ENCODE assay signal across 26 cellular contexts in genomic region chr9:127241354-127241753, GRCh38.
"Had no signal": no experiment of that assay in that cellular context is flagged by ENCODE, and none has a peak within 500 bp of the region (broad histone marks: within the 10 kb centered on the region; RNA-seq: fewer than 3 reads in every experiment).

No MANE protein-coding gene starts in this region.

- H3K27ac Mint-ChIP-seq: activated CD8-positive, alpha-beta T cell treated with anti-CD3 and anti-CD28 coated beads for 36 hours; activated T-helper 17 cell treated with anti-CD3 and anti-CD28 coated beads, Interleukin-2, amount 50 U/mL, for 72 hours; mesothelial cell of epicardium; naive thymus-derived CD4-positive, alpha-beta T cell; T-helper 17 cell had no signal

- H3K27me3 ChIP-seq: brain microvascular endothelial cell, heart right ventricle, suprapubic skin, tibial nerve had no signal

- H3K4me1 Mint-ChIP-seq: activated T-helper 17 cell treated with anti-CD3 and anti-CD28 coated beads, Interleukin-2, amount 50 U/mL, for 72 hours had no signal

- H3K27ac ChIP-seq: brain microvascular endothelial cell, heart right ventricle, suprapubic skin, tibial nerve had no signal

- H3K4me3 Mint-ChIP-seq: activated CD8-positive, alpha-beta T cell treated with anti-CD3 and anti-CD28 coated beads for 36 hours; activated T-cell treated with anti-CD3 and anti-CD28 coated beads, Interleukin-2, amount 50 U/mL, for 4 hours; activated T-helper 17 cell treated with anti-CD3 and anti-CD28 coated beads, Interleukin-2, amount 50 U/mL, for 72 hours; mesothelial cell of epicardium; naive thymus-derived CD4-positive, alpha-beta T cell; T-helper 17 cell had no signal

- H3K27me3 Mint-ChIP-seq: activated T-helper 17 cell treated with anti-CD3 and anti-CD28 coated beads, Interleukin-2, amount 50 U/mL, for 72 hours had no signal

- H3K9me3 ChIP-seq: heart right ventricle, suprapubic skin, tibial nerve had no signal

- H3K9me3 Mint-ChIP-seq: activated CD8-positive, alpha-beta T cell treated with anti-CD3 and anti-CD28 coated beads for 36 hours; activated T-cell treated with anti-CD3 and anti-CD28 coated beads, Interleukin-2, amount 50 U/mL, for 4 hours; activated T-helper 17 cell treated with anti-CD3 and anti-CD28 coated beads, Interleukin-2, amount 50 U/mL, for 72 hours; mesothelial cell of epicardium; naive thymus-derived CD4-positive, alpha-beta T cell had no signal

- H3K36me3 ChIP-seq: brain microvascular endothelial cell, suprapubic skin had no signal

- ATAC-seq: activated CD8-positive, alpha-beta T cell treated with anti-CD3 and anti-CD28 coated beads for 36 hours; activated T-cell treated with anti-CD3 and anti-CD28 coated beads, Interleukin-2, amount 50 U/mL, for 4 hours; activated T-helper 17 cell treated with anti-CD3 and anti-CD28 coated beads, Interleukin-2, amount 50 U/mL, for 72 hours; esophagus mucosa; heart right ventricle; left cardiac atrium; naive thymus-derived CD4-positive, alpha-beta T cell; right cardiac atrium; T-helper 17 cell had no signal

- DNase-seq: activated CD4-positive, alpha-beta T cell treated with anti-CD3 and anti-CD28 coated beads for 1 hour; activated CD4-positive, alpha-beta T cell treated with anti-CD3 and anti-CD28 coated beads, Interleukin-2, amount 50 U/mL, for 1 hour; activated CD8-positive, alpha-beta T cell treated with anti-CD3 and anti-CD28 coated beads for 36 hours; activated gamma-delta T cell treated with Interleukin-2 at 50 U/mL for 16 hours; activated naive CD4-positive, alpha-beta T cell treated with anti-CD3 and anti-CD28 coated beads, Interleukin-2, amount 50 U/mL, for 16 hours; activated T-cell treated with anti-CD3 and anti-CD28 coated beads, Interleukin-2, amount 50 U/mL, for 4 hours; amniotic stem cell; brain microvascular endothelial cell; central memory CD4-positive, alpha-beta T cell; foreskin fibroblast; heart right ventricle; left cardiac atrium; mammary epithelial cell; naive thymus-derived CD4-positive, alpha-beta T cell; occipital lobe; right cardiac atrium; stimulated activated CD4-positive, alpha-beta T cell treated with anti-CD3 and anti-CD28 coated beads, Interleukin-15, amount 100 ng/mL, for 24 hours; stimulated activated CD4-positive, alpha-beta T cell treated with anti-CD3 and anti-CD28 coated beads, Interleukin-2, amount 100 ng/mL, for 24 hours; stimulated activated naive CD4-positive, alpha-beta T cell; T-helper 17 cell; T1000 had no signal

- H3K4me3 ChIP-seq: heart right ventricle, suprapubic skin, tibial nerve had no signal
